ENCODE assay signal across 1 cellular context in the genomic region with DNA sequence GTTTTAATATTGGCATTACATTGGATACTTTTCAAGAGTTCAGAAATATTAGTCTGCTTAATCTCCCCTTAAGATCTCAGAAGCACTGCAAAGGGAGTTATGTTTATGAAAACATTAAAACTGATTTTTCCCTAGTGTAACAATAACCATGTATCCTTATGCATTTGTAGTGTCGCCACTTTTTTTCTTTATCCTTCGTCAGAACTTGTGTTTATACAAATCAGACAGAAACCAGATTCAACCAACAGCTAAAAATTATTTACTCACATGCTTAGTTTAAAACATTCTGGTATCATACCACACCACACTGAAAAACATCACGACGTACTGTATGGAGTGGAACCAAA.
TF ChIP-seq lines count a peak whose summit lies in the region.

No MANE protein-coding gene starts in this region.

TF ChIP-seq in A549, 52 proteins besides CTCF, POLR2A, EP300 and RAD21:
- TF ChIP-seq, protein P1, sequence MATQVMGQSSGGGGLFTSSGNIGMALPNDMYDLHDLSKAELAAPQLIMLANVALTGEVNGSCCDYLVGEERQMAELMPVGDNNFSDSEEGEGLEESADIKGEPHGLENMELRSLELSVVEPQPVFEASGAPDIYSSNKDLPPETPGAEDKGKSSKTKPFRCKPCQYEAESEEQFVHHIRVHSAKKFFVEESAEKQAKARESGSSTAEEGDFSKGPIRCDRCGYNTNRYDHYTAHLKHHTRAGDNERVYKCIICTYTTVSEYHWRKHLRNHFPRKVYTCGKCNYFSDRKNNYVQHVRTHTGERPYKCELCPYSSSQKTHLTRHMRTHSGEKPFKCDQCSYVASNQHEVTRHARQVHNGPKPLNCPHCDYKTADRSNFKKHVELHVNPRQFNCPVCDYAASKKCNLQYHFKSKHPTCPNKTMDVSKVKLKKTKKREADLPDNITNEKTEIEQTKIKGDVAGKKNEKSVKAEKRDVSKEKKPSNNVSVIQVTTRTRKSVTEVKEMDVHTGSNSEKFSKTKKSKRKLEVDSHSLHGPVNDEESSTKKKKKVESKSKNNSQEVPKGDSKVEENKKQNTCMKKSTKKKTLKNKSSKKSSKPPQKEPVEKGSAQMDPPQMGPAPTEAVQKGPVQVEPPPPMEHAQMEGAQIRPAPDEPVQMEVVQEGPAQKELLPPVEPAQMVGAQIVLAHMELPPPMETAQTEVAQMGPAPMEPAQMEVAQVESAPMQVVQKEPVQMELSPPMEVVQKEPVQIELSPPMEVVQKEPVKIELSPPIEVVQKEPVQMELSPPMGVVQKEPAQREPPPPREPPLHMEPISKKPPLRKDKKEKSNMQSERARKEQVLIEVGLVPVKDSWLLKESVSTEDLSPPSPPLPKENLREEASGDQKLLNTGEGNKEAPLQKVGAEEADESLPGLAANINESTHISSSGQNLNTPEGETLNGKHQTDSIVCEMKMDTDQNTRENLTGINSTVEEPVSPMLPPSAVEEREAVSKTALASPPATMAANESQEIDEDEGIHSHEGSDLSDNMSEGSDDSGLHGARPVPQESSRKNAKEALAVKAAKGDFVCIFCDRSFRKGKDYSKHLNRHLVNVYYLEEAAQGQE (IDR thresholded peaks at IDR 0.05): no peak
- no peak for TF ChIP-seq ESRRA (IDR thresholded peaks at IDR 0.05; ENCODE audit: borderline replicate concordance, low read length)
